In the genomic region with DNA sequence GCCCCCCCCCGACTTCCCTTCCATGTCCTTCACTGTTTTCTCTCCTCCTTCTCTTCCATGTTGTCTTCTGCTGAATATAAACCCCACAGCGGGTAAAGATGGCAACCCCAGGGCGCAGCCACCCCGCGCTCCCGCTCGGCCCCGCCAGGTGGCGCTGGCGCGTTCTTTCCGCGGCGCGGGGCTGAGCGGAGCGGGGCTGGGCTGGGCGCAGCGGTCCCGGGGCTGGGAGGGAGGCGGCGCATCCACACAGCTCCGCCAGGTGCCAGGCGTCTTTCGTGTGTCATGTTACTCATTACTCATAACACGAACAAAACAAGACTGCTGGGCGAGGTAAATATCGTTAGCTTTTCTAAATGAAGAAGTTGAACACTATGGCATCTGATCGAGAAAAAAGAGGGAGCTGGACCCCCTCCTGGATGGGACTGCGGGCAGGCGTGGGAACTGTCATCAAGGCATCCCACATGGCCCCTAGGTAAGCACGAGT, we compare ENCODE assay signal across 8 cellular contexts.
DNase-seq lines count a peak whose midpoint lies in the region; ATAC-seq and TF ChIP-seq lines count a peak whose summit lies in the region.

No MANE protein-coding gene starts in this region.

- H3K4me1 ChIP-seq in Panc1 (ENCODE audit: control insufficient read depth, insufficient read depth, low read length) (no peaks in the 10 kb centered on the region), fibroblast of lung (ENCODE audit: control insufficient read depth, extremely low read depth, insufficient read depth, low read length) (peaks cover 3% of the 10 kb centered on the region), sigmoid colon (peaks cover 0 to 18% (median 17%) of the 10 kb centered on the region in 4 donors)

- no TSS peak for BruUV-seq in Panc1 (replicated peaks; lab: Mats Ljungman, UMichigan)

- no peak overlapping the region for H3K27ac ChIP-seq in Panc1 (ENCODE audit: low read length)
- H3K27ac ChIP-seq in fibroblast of lung (ENCODE audit: insufficient read depth, low read length), result no peak overlapping the region
- H3K27ac ChIP-seq in sigmoid colon, result no peak overlapping the region

- TF ChIP-seq POLR2A in sigmoid colon (IDR thresholded peaks at IDR 0.05), result no peak

- DNase-seq in ELR (ENCODE audit: low read depth) (peak; percentile 75), Panc1 (ENCODE audit: low read depth, low spot score) (no peak), fibroblast of lung (ENCODE audit: low read depth in 2 of 2) (peak; percentile 15 to 20), sigmoid colon (no peak), DMS79 (lab: John Stamatoyannopoulos, UW) (no peak), 8988T (no peak)
- DNase-seq in stimulated activated CD4-positive, alpha-beta T cell treated with anti-CD3 and anti-CD28 coated beads, Interleukin-12 subunit alpha, Interleukin-12 subunit beta, amount 100 ng/mL, for 48 hours (ENCODE audit: low read depth in 2 of 3, low spot score in 1 of 3), result peak; percentile 2 to 15 (median 14)

- WGBS in sigmoid colon, 2 donors, result 12 to 32% methylated on average over 32 of the region's 32 CpGs

- peaks cover 7% of the 10 kb centered on the region; the same call in 1 of the 2 replicates for H3K27me3 ChIP-seq in Panc1 (ENCODE audit: control insufficient read depth, insufficient read depth, low read length)
- no peaks in the 10 kb centered on the region for H3K27me3 ChIP-seq in fibroblast of lung (ENCODE audit: control insufficient read depth, insufficient read depth, low read length)
- H3K27me3 ChIP-seq in sigmoid colon, result peaks cover 0 to 14% (median 0%) of the 10 kb centered on the region in 3 donors

- H2AFZ ChIP-seq in fibroblast of lung (ENCODE audit: low read length), result no peak overlapping the region

- no peaks in the 10 kb centered on the region for H3K9me3 ChIP-seq in Panc1 (ENCODE audit: control insufficient read depth, insufficient read depth, low read depth, low read length)
- H3K9me3 ChIP-seq in fibroblast of lung (ENCODE audit: control insufficient read depth, insufficient read depth, low read depth, low read length), result no peaks in the 10 kb centered on the region
- no peaks in the 10 kb centered on the region for H3K9me3 ChIP-seq in sigmoid colon

- no peak overlapping the region for H3K4me3 ChIP-seq in Panc1 (ENCODE audit: low read depth in 2 of 2, low read length in 2 of 2)
- H3K4me3 ChIP-seq in fibroblast of lung (replicated peaks in 1 of 4; ENCODE audit: control extremely low read depth in 1 of 4, insufficient read depth in 1 of 4, low read depth in 3 of 4, low read length in 4 of 4), result no peak overlapping the region
- H3K4me3 ChIP-seq in sigmoid colon, result no peak overlapping the region

- no peak overlapping the region for H3K9ac ChIP-seq in fibroblast of lung (ENCODE audit: insufficient read depth, low read length)

- no peaks in the 10 kb centered on the region for H3K79me2 ChIP-seq in fibroblast of lung (ENCODE audit: control insufficient read depth, insufficient read depth, low read length)

- in situ Hi-C loops in Panc1 (cut with HindIII; ENCODE audit: low pct_unique_long_range_greater_than_20kb, low sequenced_read_pairs), result no loop called here

- no peaks in the 10 kb centered on the region for H3K36me3 ChIP-seq in Panc1 (ENCODE audit: control insufficient read depth, insufficient read depth, low read length)
- H3K36me3 ChIP-seq in fibroblast of lung (ENCODE audit: control insufficient read depth, insufficient read depth, low read length), result no peaks in the 10 kb centered on the region
- H3K36me3 ChIP-seq in sigmoid colon, result no peaks in the 10 kb centered on the region

- H4K20me1 ChIP-seq in fibroblast of lung (ENCODE audit: control insufficient read depth, extremely low read depth, insufficient read depth, low read length), result no peaks in the 10 kb centered on the region

- ATAC-seq in GM21723 (IDR thresholded peaks at IDR 0.05; ENCODE audit: unreplicated experiment), result peak; percentile 47
- peak; percentile 38; the same call in 1 of the 2 replicates for ATAC-seq in Panc1

- TF ChIP-seq CTCF in Panc1 (IDR thresholded peaks at IDR 0.05) (peak; percentile 89), fibroblast of lung (conservative IDR thresholded peaks at IDR 0.05 in 1 of 2, IDR thresholded peaks at IDR 0.05 in 1 of 2; ENCODE audit: low read depth in 1 of 2, low read length in 2 of 2) (peak; percentile 57 to 59), sigmoid colon (IDR thresholded peaks at IDR 0.05) (peak in 2 of 4 experiments; percentile 14 to 43)

- CTCF ChIA-PET in Panc1 (lab: Charles Lee), result interaction anchor here (0.7 kb wide), 1 partner anchor 46 kb away, joined by 3 read pairs; no protein-coding TSS in a partner anchor

- intact Hi-C loops in Panc1 (cut with micrococcal nuclease; ENCODE audit: unreplicated experiment), result loop anchor here (5.0 to 10.0 kb wide), 2 partner anchors 333 to 1371 kb away; no protein-coding TSS in a partner anchor
- intact Hi-C loops in sigmoid colon (cut with DNase I), result loop anchor here (10.0 kb wide), 1 partner anchor 1373 kb away; no protein-coding TSS in a partner anchor

- POLR2A ChIA-PET in Panc1 (lab: Charles Lee), result no interaction called here

- H3K4me2 ChIP-seq in fibroblast of lung (ENCODE audit: extremely low read depth, insufficient read depth, low read length), result peak overlapping the region; percentile 54

- TF ChIP-seq EP300 in sigmoid colon (IDR thresholded peaks at IDR 0.05), result no peak

Comparison
In these comparisons a context has a peak if more than half of its experiments do, and no peak if none do; other contexts are left out.
1. DNase-seq: peak in ELR (single experiment), fibroblast of lung (2 of 2) and stimulated activated CD4-positive, alpha-beta T cell treated with anti-CD3 and anti-CD28 coated beads, Interleukin-12 subunit alpha, Interleukin-12 subunit beta, amount 100 ng/mL, for 48 hours (3 of 3); none in Panc1 (single experiment), sigmoid colon (single experiment), DMS79 (single experiment) and 8988T (single experiment).